11 cellular contexts compared by ENCODE assay signal in genomic region chr2:239227661-239228371, GRCh38.
DNase-seq lines count a peak whose midpoint lies in the region; ATAC-seq, FAIRE-seq and TF ChIP-seq lines count a peak whose summit lies in the region.
"Had no signal": no experiment of that assay in that cellular context is flagged by ENCODE, and none has a peak within 500 bp of the region (broad histone marks: within the 10 kb centered on the region; RNA-seq: fewer than 3 reads in every experiment).

No MANE protein-coding gene starts in this region.

- no peaks in the 10 kb centered on the region for H3K27me3 Mint-ChIP-seq in CD8-positive, alpha-beta memory T cell
- H3K27me3 Mint-ChIP-seq in stimulated activated memory B cell treated with anti-CD40 and anti-IgM and Interleukin-4, amounts not matched to agents 10 μg/mL and 1 μg/mL and 100 μg/mL, for 72 hours: no peaks in the 10 kb centered on the region
- H3K27me3 Mint-ChIP-seq: activated CD4-positive, alpha-beta memory T cell treated with anti-CD3 and anti-CD28 coated beads, Interleukin-2, amount 10 ng/mL, durations not matched to agents 7 days and 5 days had no signal

- peaks cover 53 to 88% (median 76%) of the 10 kb centered on the region in 3 donors for H3K4me1 Mint-ChIP-seq in CD8-positive, alpha-beta memory T cell
- peaks cover 3% of the 10 kb centered on the region for H3K4me1 Mint-ChIP-seq in stimulated activated memory B cell treated with anti-CD40 and anti-IgM and Interleukin-4, amounts not matched to agents 10 μg/mL and 1 μg/mL and 100 μg/mL, for 72 hours

- no peaks in the 10 kb centered on the region for H3K9me3 ChIP-seq in CD8-positive, alpha-beta memory T cell (ENCODE audit: low read length)
- no peaks in the 10 kb centered on the region for H3K9me3 ChIP-seq in neutrophil

- H3K27ac ChIP-seq in CD8-positive, alpha-beta memory T cell (ENCODE audit: low read depth, low read length): no peak overlapping the region
- peak overlapping the region; percentile 80 for H3K27ac ChIP-seq in neutrophil

- H3K36me3 Mint-ChIP-seq in CD8-positive, alpha-beta memory T cell: peaks cover 0 to 5% (median 4%) of the 10 kb centered on the region in 3 donors
- no peaks in the 10 kb centered on the region for H3K36me3 Mint-ChIP-seq in stimulated activated memory B cell treated with anti-CD40 and anti-IgM and Interleukin-4, amounts not matched to agents 10 μg/mL and 1 μg/mL and 100 μg/mL, for 72 hours

- TF ChIP-seq POLR2A in GM18505 (IDR thresholded peaks at IDR 0.05; ENCODE audit: borderline replicate concordance, extremely low read depth, insufficient read depth, insufficient read length): no peak

- no peak for TF ChIP-seq CTCF in neutrophil (IDR thresholded peaks at IDR 0.05)

- H3K4me3 ChIP-seq in CD8-positive, alpha-beta memory T cell (ENCODE audit: low read length): no peak overlapping the region
- no peak overlapping the region for H3K4me3 ChIP-seq in neutrophil (ENCODE audit: low read depth in 1 of 2, low read length in 1 of 2)

- H3K4me1 ChIP-seq in CD8-positive, alpha-beta memory T cell (ENCODE audit: insufficient read depth, low read length): peaks cover 52% of the 10 kb centered on the region
- peaks cover 80 to 94% of the 10 kb centered on the region in 2 experiments for H3K4me1 ChIP-seq in neutrophil (ENCODE audit: control insufficient read depth in 1 of 2, insufficient read depth in 1 of 2, low read depth in 1 of 2, low read length in 1 of 2)

- POLR2A ChIA-PET in CD8-positive, alpha-beta memory T cell (lab: Charles Lee): no interaction called here

- FAIRE-seq in frontal cortex (lab: Jason Lieb, UNC): no peak

- peak overlapping the region in 7 of 8 donors; percentile 14 to 94 (median 66) for H3K27ac Mint-ChIP-seq in CD8-positive, alpha-beta memory T cell
- no peak overlapping the region for H3K27ac Mint-ChIP-seq in stimulated activated memory B cell treated with anti-CD40 and anti-IgM and Interleukin-4, amounts not matched to agents 10 μg/mL and 1 μg/mL and 100 μg/mL, for 72 hours
- H3K27ac Mint-ChIP-seq: activated CD4-positive, alpha-beta memory T cell treated with anti-CD3 and anti-CD28 coated beads, Interleukin-2, amount 10 ng/mL, durations not matched to agents 7 days and 5 days had no signal

- CTCF ChIA-PET in CD8-positive, alpha-beta memory T cell (lab: Charles Lee): no interaction called here

- DNase-seq in CD8-positive, alpha-beta memory T cell: no peak
- DNase-seq in NCI-H2196 treated with DMSO at 0.1 percent for 48 hours (lab: John Stamatoyannopoulos, UW; ENCODE audit: unreplicated experiment) (peak; percentile 24), ecto neural progenitor cell (ENCODE audit: low spot score) (peak; percentile 45), midbrain (lab: John Stamatoyannopoulos, UW) (no peak), frontal cortex (ENCODE audit: low spot score in 2 of 2) (no peak)
- DNase-seq: activated CD4-positive, alpha-beta memory T cell treated with anti-CD3 and anti-CD28 coated beads, Interleukin-2, amount 10 ng/mL, durations not matched to agents 7 days and 5 days; GDM1; left cardiac atrium had no signal

- no peaks in the 10 kb centered on the region for H3K27me3 ChIP-seq in CD8-positive, alpha-beta memory T cell (ENCODE audit: insufficient read depth, low read length, poor library complexity, severe bottlenecking)
- no peaks in the 10 kb centered on the region for H3K27me3 ChIP-seq in neutrophil

- H3K9me3 Mint-ChIP-seq in CD8-positive, alpha-beta memory T cell: no peaks in the 10 kb centered on the region
- no peaks in the 10 kb centered on the region for H3K9me3 Mint-ChIP-seq in stimulated activated memory B cell treated with anti-CD40 and anti-IgM and Interleukin-4, amounts not matched to agents 10 μg/mL and 1 μg/mL and 100 μg/mL, for 72 hours
- H3K9me3 Mint-ChIP-seq: activated CD4-positive, alpha-beta memory T cell treated with anti-CD3 and anti-CD28 coated beads, Interleukin-2, amount 10 ng/mL, durations not matched to agents 7 days and 5 days had no signal

- no peaks in the 10 kb centered on the region for H3K36me3 ChIP-seq in CD8-positive, alpha-beta memory T cell (ENCODE audit: insufficient read depth, low read length)
- H3K36me3 ChIP-seq in neutrophil: no peaks in the 10 kb centered on the region

- H3K4me3 Mint-ChIP-seq in CD8-positive, alpha-beta memory T cell: no peak overlapping the region
- no peak overlapping the region for H3K4me3 Mint-ChIP-seq in stimulated activated memory B cell treated with anti-CD40 and anti-IgM and Interleukin-4, amounts not matched to agents 10 μg/mL and 1 μg/mL and 100 μg/mL, for 72 hours
- H3K4me3 Mint-ChIP-seq: activated CD4-positive, alpha-beta memory T cell treated with anti-CD3 and anti-CD28 coated beads, Interleukin-2, amount 10 ng/mL, durations not matched to agents 7 days and 5 days had no signal

- ATAC-seq in stimulated activated memory B cell treated with anti-CD40 and anti-IgM and Interleukin-4, amounts not matched to agents 10 μg/mL and 1 μg/mL and 100 μg/mL, for 72 hours: no peak
- ATAC-seq in GM18505 (IDR thresholded peaks at IDR 0.05; ENCODE audit: unreplicated experiment): no peak

Comparison
In these comparisons a context has a peak if more than half of its experiments do, and no peak if none do; other contexts are left out.
1. DNase-seq: peak in NCI-H2196 treated with DMSO at 0.1 percent for 48 hours (single experiment) and ecto neural progenitor cell (single experiment); none in CD8-positive, alpha-beta memory T cell (0 of 5), midbrain (single experiment) and frontal cortex (0 of 2).